30 cellular contexts compared by ENCODE assay signal in the genomic region with DNA sequence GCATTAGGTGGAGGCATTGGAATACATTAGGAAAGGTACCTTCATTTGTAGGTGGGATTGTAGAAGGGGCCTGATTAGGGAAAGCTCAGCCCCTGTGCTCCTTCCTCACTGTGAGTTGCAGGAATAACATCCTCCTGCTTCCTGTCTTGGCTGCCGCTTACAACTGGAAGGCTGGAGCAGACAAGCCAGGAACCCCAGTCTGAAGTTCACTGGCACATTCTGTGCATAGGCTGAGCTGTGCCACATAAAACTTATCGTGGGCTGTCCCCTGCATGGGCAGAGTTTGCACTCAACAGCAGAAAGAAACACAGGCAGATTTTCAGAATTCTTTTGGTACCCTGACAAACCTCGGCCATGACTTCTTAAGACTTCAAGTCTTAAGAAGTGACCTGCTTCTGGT.
"Had no signal": no experiment of that assay in that cellular context is flagged by ENCODE, and none has a peak within 500 bp of the region (broad histone marks: within the 10 kb centered on the region; RNA-seq: fewer than 3 reads in every experiment).

No MANE protein-coding gene starts in this region.

- H3K36me3 ChIP-seq: MG63 had no signal

- DNase-seq: Kasumi-1, MG63, MM.1S, MV-4-11, NCI-H1048, NCI-H1092, NCI-H1092 treated with DMSO at 0.1 percent for 48 hours, NCI-H1417, NCI-H1417 treated with DMSO at 0.1 percent for 48 hours, NCI-H146, NCI-H1694, NCI-H1694 treated with DMSO at 0.1 percent for 48 hours, NCI-H187, NCI-H187 treated with DMSO at 0.1 percent for 48 hours, NCI-H1930, NCI-H2029, NCI-H2029 treated with DMSO at 0.1 percent for 48 hours, NCI-H2081 treated with DMSO at 0.1 percent for 48 hours, NCI-H2107, NCI-H2171, NCI-H2171 treated with DMSO at 0.1 percent for 48 hours, NCI-H2227 treated with DMSO at 0.1 percent for 48 hours, NCI-H226, NCI-H345, NCI-H446, NCI-H446 treated with DMSO at 0.1 percent for 48 hours, NCI-H510A, NCI-H510A treated with DMSO at 0.1 percent for 48 hours, NCI-H524, NCI-H524 treated with DMSO at 0.1 percent for 48 hours had no signal

- H3K9me3 ChIP-seq: MG63 had no signal

- H3K4me3 ChIP-seq: MG63 had no signal

- H3K27me3 ChIP-seq: MG63 had no signal
